Comparison of ENCODE assay signal across 8 cellular contexts in genomic region chr7:116500071-116500853, GRCh38. TPM values are rescaled to one million over a fixed set of nuclear protein-coding genes. Genes with fewer than 3 reads are reported as not detected.
DNase-seq lines count a peak whose midpoint lies in the region; ATAC-seq and TF ChIP-seq lines count a peak whose summit lies in the region.

No MANE protein-coding gene starts in this region.

- H3K4me3 Mint-ChIP-seq in activated B cell treated with CpG ODN at 0.5 μM for 24 hours (peak overlapping the region; percentile 76), mesothelial cell of epicardium (peak overlapping the region; percentile 83)

- H3K9me3 Mint-ChIP-seq in activated B cell treated with CpG ODN at 0.5 μM for 24 hours (no peaks in the 10 kb centered on the region), mesothelial cell of epicardium (peaks cover 8% of the 10 kb centered on the region)

- H3K9me3 ChIP-seq in endocrine pancreas (ENCODE audit: control insufficient read depth, low read length), result no peaks in the 10 kb centered on the region
- H3K9me3 ChIP-seq in thymus (ENCODE audit: control insufficient read depth), result no peaks in the 10 kb centered on the region

- peaks cover 5% of the 10 kb centered on the region for H3K27me3 ChIP-seq in endocrine pancreas (ENCODE audit: control insufficient read depth, insufficient read depth, low read length)
- peaks cover 16% of the 10 kb centered on the region for H3K27me3 ChIP-seq in thymus (ENCODE audit: control insufficient read depth, insufficient read depth)

- DNase-seq in activated B cell treated with CpG ODN at 0.5 μM for 24 hours (peak; percentile 17), mesothelial cell of epicardium (ENCODE audit: low spot score in 2 of 2, unreplicated experiment in 2 of 2) (no peak), NCI-H128 (lab: John Stamatoyannopoulos, UW; ENCODE audit: unreplicated experiment) (no peak)

- peaks cover 17% of the 10 kb centered on the region for H3K4me1 Mint-ChIP-seq in activated B cell treated with CpG ODN at 0.5 μM for 24 hours
- H3K4me1 Mint-ChIP-seq in mesothelial cell of epicardium, result peaks cover 19% of the 10 kb centered on the region

- intact Hi-C loops in activated B cell treated with CpG ODN at 0.5 μM for 24 hours (cut with micrococcal nuclease), result no loop called here

- peak overlapping the region; percentile 54 for H3K27ac ChIP-seq in thymus (ENCODE audit: low read depth)

- H3K27ac Mint-ChIP-seq in activated B cell treated with CpG ODN at 0.5 μM for 24 hours (no peak overlapping the region), mesothelial cell of epicardium (peak overlapping the region; percentile 52)

- H3K36me3 Mint-ChIP-seq in activated B cell treated with CpG ODN at 0.5 μM for 24 hours (ENCODE audit: low read depth) (no peaks in the 10 kb centered on the region), mesothelial cell of epicardium (peaks cover under 1% of the 10 kb centered on the region)

- H3K36me3 ChIP-seq in endocrine pancreas (ENCODE audit: control insufficient read depth, insufficient read depth, low read length) (no peaks in the 10 kb centered on the region), thymus (ENCODE audit: control insufficient read depth, insufficient read depth) (no peaks in the 10 kb centered on the region)

- H3K4me1 ChIP-seq in endocrine pancreas (ENCODE audit: control insufficient read depth, insufficient read depth, low read length) (no peaks in the 10 kb centered on the region), thymus (ENCODE audit: control insufficient read depth, insufficient read depth, low read length) (no peaks in the 10 kb centered on the region)

- CTCF ChIA-PET in activated B cell treated with CpG ODN at 0.5 μM for 24 hours (lab: Charles Lee), result no interaction called here

- no peak for TF ChIP-seq CTCF in activated B cell treated with CpG ODN at 0.5 μM for 24 hours (IDR thresholded peaks at IDR 0.05)
- no peak for TF ChIP-seq CTCF in mesothelial cell of epicardium (IDR thresholded peaks at IDR 0.05; ENCODE audit: unreplicated experiment)

- peak overlapping the region; percentile 41 for H3K9ac ChIP-seq in endocrine pancreas (ENCODE audit: control insufficient read depth, insufficient read depth, low read length)

- POLR2A ChIA-PET in activated B cell treated with CpG ODN at 0.5 μM for 24 hours (lab: Charles Lee), result no interaction called here

- H3K27me3 Mint-ChIP-seq in activated B cell treated with CpG ODN at 0.5 μM for 24 hours, result peaks cover 44% of the 10 kb centered on the region
- no peaks in the 10 kb centered on the region for H3K27me3 Mint-ChIP-seq in mesothelial cell of epicardium (ENCODE audit: low read depth)

- H3K4me3 ChIP-seq in endocrine pancreas (ENCODE audit: control insufficient read depth, insufficient read depth, low read length), result peak overlapping the region; percentile 3
- peak overlapping the region; percentile 37 for H3K4me3 ChIP-seq in thymus (ENCODE audit: low read length)

- ATAC-seq in GM18508 (IDR thresholded peaks at IDR 0.05; ENCODE audit: insufficient read depth, unreplicated experiment) (peak; percentile 56), HG02938 (IDR thresholded peaks at IDR 0.05; ENCODE audit: unreplicated experiment) (peak; percentile 55), activated B cell treated with CpG ODN at 0.5 μM for 24 hours (ENCODE audit: low read depth) (peak; percentile 34), HG03097 (IDR thresholded peaks at IDR 0.05; ENCODE audit: low FRiP score, unreplicated experiment) (no peak)

- WGBS in thymus, result 6% methylated on average over 37 of the region's 37 CpGs

RNA-seq across cellular contexts. Expression of gene CAV2, which starts 0.7 kb away (rescaled TPM):
- total RNA-seq in activated B cell treated with CpG ODN at 0.5 μM for 24 hours (not detected in 2 replicates), mesothelial cell of epicardium (8.5 to 10.8 TPM (median 8.9 TPM) in 3 replicates)
- polyA plus RNA-seq in thymus, result 29.7 TPM

RNA-seq across cellular contexts. Expression of gene CAV1, which starts 24.6 kb away (rescaled TPM):
- 5.2 and 6.1 TPM in 2 replicates for total RNA-seq in activated B cell treated with CpG ODN at 0.5 μM for 24 hours
- total RNA-seq in mesothelial cell of epicardium, result 2.6 to 3.4 TPM (median 2.7 TPM) in 3 replicates
- 50.6 TPM for polyA plus RNA-seq in thymus
